21 cellular contexts compared by ENCODE assay signal in genomic region chr1:182309631-182310351, GRCh38.
A peak's percentile ranks its signal among the peaks of the same experiment; 100 is the strongest.
DNase-seq lines count a peak whose midpoint lies in the region; ATAC-seq and TF ChIP-seq lines count a peak whose summit lies in the region.
"Had no signal": no experiment of that assay in that cellular context is flagged by ENCODE, and none has a peak within 500 bp of the region (broad histone marks: within the 10 kb centered on the region; RNA-seq: fewer than 3 reads in every experiment).

No MANE protein-coding gene starts in this region.

- H2BK5ac ChIP-seq in mesendoderm (ENCODE audit: low read length): peak overlapping the region; percentile 84

- DNase-seq in D341Med (ENCODE audit: low spot score) (peak; percentile 60), HuH-7.5 (ENCODE audit: low spot score) (peak; percentile 32), fibroblast of mammary gland (ENCODE audit: low read depth) (peak; percentile 31), mesendoderm (peak; percentile 97), NCI-H345 (lab: John Stamatoyannopoulos, UW) (no peak), glomerular visceral epithelial cell (ENCODE audit: extremely low spot score) (no peak)
- DNase-seq in NK-92 treated with Interleukin-12 subunit alpha and Interleukin-12 subunit beta, amount 100 ng/mL, for 24 hours (lab: John Stamatoyannopoulos, UW): no peak
- DNase-seq: ACHN; activated CD4-positive, alpha-beta T cell treated with anti-CD3 and anti-CD28 coated beads for 4 hours; activated naive CD4-positive, alpha-beta T cell treated with anti-CD3 and anti-CD28 coated beads, Interleukin-2, amount 50 U/mL, for 16 hours; C1 segment of cervical spinal cord; foreskin fibroblast; H9; Karpas-422; kidney; naive thymus-derived CD8-positive, alpha-beta T cell; NCI-H187; PC-3; SJCRH30 had no signal

- no peaks in the 10 kb centered on the region for H3K27me3 ChIP-seq in mesendoderm (ENCODE audit: insufficient read depth, low read length, poor library complexity)
- H3K27me3 ChIP-seq: dorsolateral prefrontal cortex, SJCRH30 had no signal

- H4K5ac ChIP-seq in mesendoderm (ENCODE audit: low read length): no peak overlapping the region

- H3K56ac ChIP-seq in mesendoderm (ENCODE audit: low read length): peak overlapping the region; percentile 87

- no peak overlapping the region for H3K4ac ChIP-seq in mesendoderm (ENCODE audit: low read depth, low read length)

- peaks cover 5% of the 10 kb centered on the region for H3K4me1 ChIP-seq in mesendoderm (ENCODE audit: control insufficient read depth, low read depth, low read length)

- no peak for ATAC-seq in HG02623 (IDR thresholded peaks at IDR 0.05; ENCODE audit: unreplicated experiment)
- ATAC-seq: naive thymus-derived CD8-positive, alpha-beta T cell; PC-3 had no signal

- no CpG with 5 or more reads among the region's 10 CpGs for WGBS in mesendoderm (ENCODE audit: extremely low coverage, insufficient coverage, low lambda C conversion rate)

- no peaks in the 10 kb centered on the region for H3K36me3 ChIP-seq in mesendoderm (ENCODE audit: control insufficient read depth, insufficient read depth, low read length)
- H3K36me3 ChIP-seq: SJCRH30 had no signal

- H2BK15ac ChIP-seq in mesendoderm (replicated peaks; ENCODE audit: low read depth): no peak overlapping the region

- peak overlapping the region; percentile 46 for H3K9ac ChIP-seq in mesendoderm (ENCODE audit: low read length)

- H3K18ac ChIP-seq in mesendoderm (ENCODE audit: low read length): no peak overlapping the region

- H3K4me3 ChIP-seq in fibroblast of mammary gland (ENCODE audit: control insufficient read depth, low read depth, low read length) (no peak overlapping the region), mesendoderm (ENCODE audit: low read length) (no peak overlapping the region)
- H3K4me3 ChIP-seq: dorsolateral prefrontal cortex, SJCRH30 had no signal

- H3K79me1 ChIP-seq in mesendoderm (ENCODE audit: low read length): no peaks in the 10 kb centered on the region

- no peak overlapping the region for H4K8ac ChIP-seq in mesendoderm (ENCODE audit: low read depth, low read length)

- H2AK5ac ChIP-seq in mesendoderm (ENCODE audit: low read length): no peak overlapping the region

- H3K4me2 ChIP-seq in mesendoderm (ENCODE audit: low read length): no peak overlapping the region

- H3K23ac ChIP-seq in mesendoderm (ENCODE audit: low read length): no peak overlapping the region

- TF ChIP-seq CTCF in fibroblast of mammary gland (conservative IDR thresholded peaks at IDR 0.05; ENCODE audit: control insufficient read depth, insufficient read depth, low read depth, low read length): no peak

- no peak overlapping the region for H2BK120ac ChIP-seq in mesendoderm (ENCODE audit: low read depth, low read length)

- H3K79me2 ChIP-seq in mesendoderm (ENCODE audit: control insufficient read depth, insufficient read depth, low read length): no peaks in the 10 kb centered on the region

- H3K27ac ChIP-seq in mesendoderm (ENCODE audit: low read depth, low read length): peak overlapping the region; percentile 68
- H3K27ac ChIP-seq: dorsolateral prefrontal cortex, SJCRH30 had no signal

Comparison
In these comparisons a context has a peak if more than half of its experiments do, and no peak if none do; other contexts are left out.
1. DNase-seq: peak in D341Med (single experiment), HuH-7.5 (single experiment), fibroblast of mammary gland (single experiment) and mesendoderm (single experiment); none in NCI-H345 (single experiment), glomerular visceral epithelial cell (single experiment) and NK-92 treated with Interleukin-12 subunit alpha and Interleukin-12 subunit beta, amount 100 ng/mL, for 24 hours (single experiment).